Comparison of ENCODE assay signal across 1 cellular context in genomic region chr7:76516932-76517331, GRCh38. TPM values are rescaled to one million over a fixed set of nuclear protein-coding genes. Genes with fewer than 3 reads are reported as not detected.
"Had no signal": no experiment of that assay in that cellular context is flagged by ENCODE, and none has a peak within 500 bp of the region (broad histone marks: within the 10 kb centered on the region; RNA-seq: fewer than 3 reads in every experiment).

No MANE protein-coding gene starts in this region.

RNA-seq across cellular contexts. Expression of gene SPDYE16, which starts 26.2 kb away (rescaled TPM):
- total RNA-seq: G401 had no signal
